ENCODE assay signal across 24 cellular contexts in the genomic region with DNA sequence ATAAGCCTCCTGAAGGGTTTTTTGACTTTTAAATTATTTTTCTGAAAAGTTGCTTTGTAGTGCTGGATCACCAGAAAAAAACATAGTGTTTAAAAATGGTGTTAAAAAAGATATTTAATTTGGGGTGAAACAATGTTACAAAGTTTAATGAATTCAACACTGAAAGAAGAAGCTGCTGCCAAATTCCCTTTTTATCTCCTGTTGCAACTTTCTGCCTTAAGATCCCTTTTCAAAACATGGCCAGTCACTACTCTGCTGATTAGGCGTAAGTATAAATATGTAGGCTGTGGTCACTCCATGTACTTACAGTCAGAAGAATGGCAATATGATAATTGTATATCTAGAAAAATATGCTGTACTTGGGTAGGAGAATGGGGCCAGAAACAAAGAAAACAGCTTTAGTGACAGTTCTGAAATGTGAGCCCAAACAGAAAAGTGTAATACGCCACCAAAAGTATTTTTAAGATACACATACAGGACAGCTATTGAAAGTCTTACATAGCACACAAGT.
"Had no signal": no experiment of that assay in that cellular context is flagged by ENCODE, and none has a peak within 500 bp of the region (broad histone marks: within the 10 kb centered on the region; RNA-seq: fewer than 3 reads in every experiment).

No MANE protein-coding gene starts in this region.

- H3K27me3 ChIP-seq: heart right ventricle, stomach, upper lobe of left lung had no signal

- H3K4me3 ChIP-seq: coronary artery, heart right ventricle, mucosa of descending colon, stomach, upper lobe of left lung had no signal

- H3K27ac ChIP-seq: stomach, upper lobe of left lung had no signal

- ATAC-seq: activated CD4-positive, alpha-beta T cell treated with anti-CD3 and anti-CD28 coated beads for 36 hours; activated naive CD8-positive, alpha-beta T cell treated with anti-CD3 and anti-CD28 coated beads, Interleukin-2, amount 50 U/mL, for 24 hours; heart right ventricle; left colon; mucosa of descending colon; sciatic nerve; stimulated activated effector memory CD8-positive, alpha-beta T cell treated with anti-CD3 and anti-CD28 coated beads, Interleukin-12 subunit alpha, Interleukin-12 subunit beta, amount 100 ng/mL, for 72 hours had no signal

- H3K9me3 ChIP-seq: heart right ventricle, mucosa of descending colon, stomach, upper lobe of left lung had no signal

- DNase-seq: activated B cell treated with CpG ODN at 0.5 μM for 24 hours; activated CD4-positive, alpha-beta memory T cell treated with anti-CD3 and anti-CD28 coated beads for 36 hours; activated CD4-positive, alpha-beta T cell treated with anti-CD3 and anti-CD28 coated beads for 36 hours; activated effector memory CD4-positive, alpha-beta T cell treated with Interleukin-2 at 50 U/mL for 16 hours; activated naive CD4-positive, alpha-beta T cell treated with anti-CD3 and anti-CD28 coated beads, Interleukin-2, amount 50 U/mL, for 16 hours; activated naive CD8-positive, alpha-beta T cell treated with anti-CD3 and anti-CD28 coated beads, Interleukin-2, amount 50 U/mL, for 24 hours; activated T-cell treated with anti-CD3 and anti-CD28 coated beads, Interleukin-2, amount 50 U/mL, for 48 hours; aorta; central memory CD4-positive, alpha-beta T cell; heart right ventricle; islet precursor cell; left colon; mesenchymal stem cell; mucosa of descending colon; nephron progenitor cell; small intestine; stimulated activated CD4-positive, alpha-beta T cell treated with anti-CD3 and anti-CD28 coated beads, Interleukin-2, amount 100 ng/mL, for 24 hours; stomach; T-helper 1 cell; T1000; upper lobe of left lung had no signal

- H3K4me1 ChIP-seq: stomach had no signal
